ENCODE assay signal across 13 cellular contexts in the genomic region with DNA sequence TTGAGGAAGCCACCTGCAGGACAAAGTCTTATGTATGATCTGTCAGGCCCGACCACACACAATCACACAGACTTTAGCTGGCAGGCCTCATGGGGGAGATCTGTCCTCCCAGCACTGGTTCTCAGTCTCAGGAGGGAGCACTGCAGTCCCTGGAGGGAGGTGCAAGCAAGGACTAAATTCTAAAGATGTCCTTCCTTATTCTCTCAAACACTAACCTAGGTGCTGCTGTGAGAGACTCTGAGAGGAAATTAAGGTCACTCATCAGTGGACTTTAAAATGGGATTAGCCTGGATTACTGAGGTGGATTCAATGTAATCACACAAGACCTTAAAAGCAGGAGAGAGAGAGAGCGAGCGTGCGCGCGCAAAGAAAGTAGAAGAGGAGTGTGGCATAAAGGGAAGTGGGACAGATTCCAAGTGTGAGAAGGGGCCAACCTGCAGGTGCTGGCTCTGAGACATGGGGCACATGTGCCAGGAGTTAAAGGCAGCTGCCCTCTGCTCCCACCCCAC. TPM values are rescaled to one million over a fixed set of nuclear protein-coding genes. Genes with fewer than 3 reads are reported as not detected.
DNase-seq lines count a peak whose midpoint lies in the region; ATAC-seq and TF ChIP-seq lines count a peak whose summit lies in the region.
"Had no signal": no experiment of that assay in that cellular context is flagged by ENCODE, and none has a peak within 500 bp of the region (broad histone marks: within the 10 kb centered on the region; RNA-seq: fewer than 3 reads in every experiment).

No MANE protein-coding gene starts in this region.

- H3K27me3 Mint-ChIP-seq in activated naive CD8-positive, alpha-beta T cell = no peaks in the 10 kb centered on the region
- H3K27me3 Mint-ChIP-seq in activated naive CD8-positive, alpha-beta T cell treated with anti-CD3 and anti-CD28 coated beads for 36 hours = no peaks in the 10 kb centered on the region
- no peaks in the 10 kb centered on the region for H3K27me3 Mint-ChIP-seq in type B pancreatic cell
- H3K27me3 Mint-ChIP-seq: activated CD8-positive, alpha-beta T cell treated with anti-CD3 and anti-CD28 coated beads for 36 hours had no signal

- no peaks in the 10 kb centered on the region for H3K9me3 ChIP-seq in uterus

- H3K36me3 Mint-ChIP-seq in activated naive CD8-positive, alpha-beta T cell = peaks cover 3% of the 10 kb centered on the region
- peaks cover 17% of the 10 kb centered on the region for H3K36me3 Mint-ChIP-seq in activated naive CD8-positive, alpha-beta T cell treated with anti-CD3 and anti-CD28 coated beads for 36 hours
- H3K36me3 Mint-ChIP-seq in type B pancreatic cell = peaks cover 17% of the 10 kb centered on the region

- intact Hi-C loops in uterus (cut with DNase I; ENCODE audit: low total_unique reads) = no loop called here

- no peaks in the 10 kb centered on the region for H3K27me3 ChIP-seq in uterus

- ATAC-seq in HG03378 (IDR thresholded peaks at IDR 0.05; ENCODE audit: unreplicated experiment) (peak; percentile 61), GM19328 (IDR thresholded peaks at IDR 0.05; ENCODE audit: unreplicated experiment) (no peak)
- ATAC-seq: activated CD8-positive, alpha-beta T cell treated with anti-CD3 and anti-CD28 coated beads for 36 hours had no signal

- no peak overlapping the region for H3K4me3 Mint-ChIP-seq in activated naive CD8-positive, alpha-beta T cell
- no peak overlapping the region for H3K4me3 Mint-ChIP-seq in activated naive CD8-positive, alpha-beta T cell treated with anti-CD3 and anti-CD28 coated beads for 36 hours
- H3K4me3 Mint-ChIP-seq in type B pancreatic cell = no peak overlapping the region
- H3K4me3 Mint-ChIP-seq: activated CD8-positive, alpha-beta T cell treated with anti-CD3 and anti-CD28 coated beads for 36 hours; neural crest cell had no signal

- H3K4me1 ChIP-seq in uterus = no peaks in the 10 kb centered on the region

- H3K27ac ChIP-seq in cingulate gyrus (ENCODE audit: low read depth, low read length) (peak overlapping the region; percentile 3), uterus (no peak overlapping the region)

- no peaks in the 10 kb centered on the region for H3K36me3 ChIP-seq in uterus

- TF ChIP-seq CTCF in type B pancreatic cell (conservative IDR thresholded peaks at IDR 0.05) (no peak), uterus (IDR thresholded peaks at IDR 0.05) (no peak)

- no peak for TF ChIP-seq POLR2A in uterus (IDR thresholded peaks at IDR 0.05)

- peak overlapping the region; percentile 51 for H3K27ac Mint-ChIP-seq in activated naive CD8-positive, alpha-beta T cell
- no peak overlapping the region for H3K27ac Mint-ChIP-seq in activated naive CD8-positive, alpha-beta T cell treated with anti-CD3 and anti-CD28 coated beads for 36 hours
- peak overlapping the region; percentile 37 for H3K27ac Mint-ChIP-seq in type B pancreatic cell
- H3K27ac Mint-ChIP-seq: activated CD8-positive, alpha-beta T cell treated with anti-CD3 and anti-CD28 coated beads for 36 hours had no signal

- H3K4me3 ChIP-seq in uterus = no peak overlapping the region

- no peak for DNase-seq in activated naive CD8-positive, alpha-beta T cell treated with anti-CD3 and anti-CD28 coated beads for 36 hours
- DNase-seq in type B pancreatic cell (ENCODE audit: extremely low spot score, unreplicated experiment) (no peak), cortex of kidney (lab: John Stamatoyannopoulos, UW) (no peak), uterus (no peak)
- DNase-seq: activated CD8-positive, alpha-beta T cell treated with anti-CD3 and anti-CD28 coated beads for 36 hours; central memory CD4-positive, alpha-beta T cell; NCI-H1105; SHP77 had no signal

- peaks cover 16% of the 10 kb centered on the region for H3K4me1 Mint-ChIP-seq in activated naive CD8-positive, alpha-beta T cell (ENCODE audit: low read depth)
- H3K4me1 Mint-ChIP-seq in activated naive CD8-positive, alpha-beta T cell treated with anti-CD3 and anti-CD28 coated beads for 36 hours = peaks cover 23% of the 10 kb centered on the region
- H3K4me1 Mint-ChIP-seq in type B pancreatic cell (ENCODE audit: unreplicated experiment) = peaks cover 5% of the 10 kb centered on the region

- H3K9me3 Mint-ChIP-seq in activated naive CD8-positive, alpha-beta T cell (ENCODE audit: low read depth) = no peaks in the 10 kb centered on the region
- peaks cover 1% of the 10 kb centered on the region for H3K9me3 Mint-ChIP-seq in activated naive CD8-positive, alpha-beta T cell treated with anti-CD3 and anti-CD28 coated beads for 36 hours
- no peaks in the 10 kb centered on the region for H3K9me3 Mint-ChIP-seq in type B pancreatic cell
- H3K9me3 Mint-ChIP-seq: activated CD8-positive, alpha-beta T cell treated with anti-CD3 and anti-CD28 coated beads for 36 hours; neural crest cell had no signal

RNA-seq across cellular contexts. Expression of gene GLO1, which starts 14.3 kb away (rescaled TPM):
- 100 to 1,000 TPM; 163 to 168 TPM for total RNA-seq in activated naive CD8-positive, alpha-beta T cell treated with anti-CD3 and anti-CD28 coated beads for 36 hours
- total RNA-seq in type B pancreatic cell (ENCODE audit: low replicate concordance) (86.9 and 98.4 TPM in 2 replicates), uterus (100 to 1,000 TPM in 2 of 4 donors, 10 to 100 TPM in 2; 65.3 to 166 (median 99.1) TPM)

RNA-seq across cellular contexts. Expression of gene DNAH8, which starts 26.5 kb away (rescaled TPM):
- under 1 TPM in 1 of 2 experiments, not detected in 1; 0.08 TPM for total RNA-seq in activated naive CD8-positive, alpha-beta T cell treated with anti-CD3 and anti-CD28 coated beads for 36 hours
- total RNA-seq in type B pancreatic cell (ENCODE audit: low replicate concordance) (0.05 and 0.14 TPM in 2 replicates), uterus (under 1 TPM in 2 of 4 donors, not detected in 2; 0.03 to 0.69 TPM)
- total RNA-seq: activated CD8-positive, alpha-beta T cell treated with anti-CD3 and anti-CD28 coated beads for 36 hours had no signal

RNA-seq across cellular contexts. Expression of gene BTBD9, which starts 48.9 kb away (rescaled TPM):
- 1 to 10 TPM; 6.8 to 7.0 TPM for total RNA-seq in activated naive CD8-positive, alpha-beta T cell treated with anti-CD3 and anti-CD28 coated beads for 36 hours
- 14.9 and 16.0 TPM in 2 replicates for total RNA-seq in type B pancreatic cell (ENCODE audit: low replicate concordance)
- 10 to 100 TPM; 10.3 to 50.3 (median 34.4) TPM for total RNA-seq in uterus
